20 cellular contexts compared by ENCODE assay signal in genomic region chrY:12393190-12393589, GRCh38.
"Had no signal": no experiment of that assay in that cellular context is flagged by ENCODE, and none has a peak within 500 bp of the region (broad histone marks: within the 10 kb centered on the region; RNA-seq: fewer than 3 reads in every experiment).

No MANE protein-coding gene starts in this region.

- H3K27ac ChIP-seq: gastrocnemius medialis, ovary, skin epidermis, spleen, testis, tibial artery, uterus had no signal

- H3K4me3 ChIP-seq: gastrocnemius medialis, lung, ovary, skin epidermis, spleen, testis, tibial artery, upper lobe of left lung, uterus had no signal

- ATAC-seq: effector memory CD8-positive, alpha-beta T cell; gastrocnemius medialis; left ventricle myocardium superior; natural killer cell; stimulated activated memory B cell treated with anti-CD40 and anti-IgM and Interleukin-4, amounts not matched to agents 10 μg/mL and 1 μg/mL and 100 μg/mL, for 72 hours; stimulated activated naive CD8-positive, alpha-beta T cell treated with anti-CD3 and anti-CD28 coated beads, Interleukin-15, Interleukin-2, amounts not matched to agents 100 U/mL and 50 U/mL, for 24 hours had no signal

- H3K9me3 ChIP-seq: gastrocnemius medialis, ovary, spleen, testis, tibial artery, upper lobe of left lung, uterus had no signal

- H3K4me1 ChIP-seq: gastrocnemius medialis, spleen, testis, tibial artery, upper lobe of left lung, uterus had no signal

- H3K27me3 ChIP-seq: gastrocnemius medialis, ovary, spleen, testis, tibial artery, upper lobe of left lung, uterus had no signal

- DNase-seq: cortex of kidney; effector memory CD8-positive, alpha-beta T cell; gastrocnemius medialis; head of caudate nucleus; left ventricle myocardium superior; natural killer cell; occipital lobe; ovary; retina; spleen; stimulated activated CD4-positive, alpha-beta T cell treated with anti-CD3 and anti-CD28 coated beads, Interleukin-4, amount 100 ng/mL, for 4 hours; stimulated activated naive CD8-positive, alpha-beta T cell treated with anti-CD3 and anti-CD28 coated beads, Interleukin-15, Interleukin-2, amounts not matched to agents 100 U/mL and 50 U/mL, for 24 hours; substantia nigra; testis; tibial artery; upper lobe of left lung; uterus had no signal

- H3K36me3 ChIP-seq: gastrocnemius medialis, ovary, spleen, tibial artery, upper lobe of left lung, uterus had no signal
